Comparison of ENCODE assay signal across 8 cellular contexts in the genomic region with DNA sequence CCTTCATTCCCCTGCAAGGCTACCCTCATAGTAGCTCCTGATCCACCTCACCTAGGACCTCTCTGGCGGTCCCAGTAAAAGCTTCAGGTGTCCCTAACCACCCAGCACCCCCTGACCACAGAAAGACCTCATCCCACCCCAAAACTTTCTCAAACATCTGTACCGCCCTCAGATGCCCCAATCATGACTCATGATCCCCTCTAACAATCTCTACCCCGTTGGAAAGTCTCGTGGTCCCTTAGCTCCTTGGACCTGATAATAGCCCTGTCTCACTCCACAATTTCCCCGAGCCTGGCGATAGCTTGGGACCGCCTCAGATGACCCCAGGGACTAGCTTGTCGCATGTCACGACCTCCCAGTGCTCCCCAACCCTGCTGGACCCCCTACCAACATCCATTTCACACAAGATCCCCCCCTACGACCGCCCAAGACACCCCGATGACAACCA. TPM values are rescaled to one million over a fixed set of nuclear protein-coding genes. Genes with fewer than 3 reads are reported as not detected.
DNase-seq lines count a peak whose midpoint lies in the region; ATAC-seq, FAIRE-seq and TF ChIP-seq lines count a peak whose summit lies in the region.

No MANE protein-coding gene starts in this region.

- CTCF ChIA-PET in AG04450 (lab: Charles Lee), result interaction anchor here (1.8 to 5.4 kb wide), 3 partner anchors 12 to 99 kb away, joined by 7 to 54 read pairs (median 10); a partner anchor contains a TSS

- H3K9ac ChIP-seq in adipocyte (ENCODE audit: low read length), result peak overlapping the region; percentile 100
- peak overlapping the region; percentile 87 to 100 for H3K9ac ChIP-seq in kidney (ENCODE audit: low read length in 2 of 2)

- H3K4me1 ChIP-seq in adipocyte (ENCODE audit: control insufficient read depth, insufficient read depth, low read length), result peaks cover 24% of the 10 kb centered on the region
- H3K4me1 ChIP-seq in kidney (ENCODE audit: control insufficient read depth in 1 of 2, insufficient read depth in 1 of 2, low read depth in 1 of 2, low read length in 2 of 2), result peaks cover 3 to 12% of the 10 kb centered on the region in 2 donors
- H3K4me1 ChIP-seq in suprapubic skin, result peaks cover 39% of the 10 kb centered on the region

- POLR2A ChIA-PET in AG04450 (lab: Yijun Ruan, JAX), result interaction anchor here (0.6 to 3.5 kb wide), 16 partner anchors 10 to 1845 kb away, joined by 3 to 30 read pairs (median 6); a partner anchor contains a TSS

- WGBS in suprapubic skin, result 4% methylated on average over 12 of the region's 12 CpGs

- H3K27me3 ChIP-seq in AG04450 (ENCODE audit: control insufficient read depth, insufficient read depth, low read length) (no peaks in the 10 kb centered on the region), HL-60 (ENCODE audit: insufficient read depth, poor library complexity, severe bottlenecking) (no peaks in the 10 kb centered on the region), adipocyte (replicated peaks; ENCODE audit: control insufficient read depth, insufficient read depth, low read length) (no peaks in the 10 kb centered on the region), suprapubic skin (no peaks in the 10 kb centered on the region)

- H3K9me3 ChIP-seq in AG04450 (ENCODE audit: control insufficient read depth, insufficient read depth, low read length) (peaks cover 3% of the 10 kb centered on the region; the same call in 1 of the 2 replicates), adipocyte (ENCODE audit: control insufficient read depth, low read length) (no peaks in the 10 kb centered on the region), kidney (ENCODE audit: control insufficient read depth in 1 of 2, low read length in 2 of 2) (no peaks in the 10 kb centered on the region), suprapubic skin (no peaks in the 10 kb centered on the region)

- H3K36me3 ChIP-seq in adipocyte (ENCODE audit: control insufficient read depth, insufficient read depth, low read length, severe bottlenecking) (peaks cover 7% of the 10 kb centered on the region), kidney (ENCODE audit: control insufficient read depth in 1 of 2, insufficient read depth in 2 of 2, low read length in 2 of 2) (no peaks in the 10 kb centered on the region), suprapubic skin (peaks cover 8% of the 10 kb centered on the region)

- no peak for ATAC-seq in GM21825 (IDR thresholded peaks at IDR 0.05; ENCODE audit: unreplicated experiment)

- H3K4me3 ChIP-seq in AG04450 (ENCODE audit: low read depth, low read length), result peak overlapping the region; percentile 78
- peak overlapping the region; percentile 96 for H3K4me3 ChIP-seq in HL-60 (replicated peaks; ENCODE audit: insufficient read depth, low read length)
- H3K4me3 ChIP-seq in adipocyte (ENCODE audit: low read length), result peak overlapping the region; percentile 100
- peak overlapping the region; percentile 99 for H3K4me3 ChIP-seq in kidney (ENCODE audit: low read length in 2 of 2)
- peak overlapping the region; percentile 91 for H3K4me3 ChIP-seq in suprapubic skin

- H3K27ac ChIP-seq in AG04450 (ENCODE audit: low read depth, low read length) (peak overlapping the region; percentile 96), HL-60 (replicated peaks) (peak overlapping the region; percentile 92), kidney (ENCODE audit: low read depth in 2 of 2, low read length in 2 of 2) (peak overlapping the region; percentile 90 to 92), suprapubic skin (peak overlapping the region; percentile 93)

- intact Hi-C loops in kidney (cut with DNase I), result no loop called here

- no peak for DNase-seq in AG04450 (ENCODE audit: low read depth, low spot score)
- peak in 1 of 2 experiments; percentile 44 for DNase-seq in HL-60 (ENCODE audit: low read depth in 1 of 2, low spot score in 1 of 2)
- DNase-seq in adipocyte (ENCODE audit: low read depth), result peak; percentile 74
- DNase-seq in kidney, result no peak
- no peak for DNase-seq in suprapubic skin (ENCODE audit: low spot score in 2 of 2)
- no peak for DNase-seq in NCI-H1694 (lab: John Stamatoyannopoulos, UW)
- no peak for DNase-seq in NCI-H446 (lab: John Stamatoyannopoulos, UW)

- FAIRE-seq in kidney (lab: Jason Lieb, UNC), result no peak

- no peak for TF ChIP-seq POLR2A in suprapubic skin (IDR thresholded peaks at IDR 0.05)

- no peak for TF ChIP-seq EP300 in suprapubic skin (IDR thresholded peaks at IDR 0.05)

- no peak for TF ChIP-seq CTCF in AG04450 (IDR thresholded peaks at IDR 0.05; ENCODE audit: low read depth, low read length)
- TF ChIP-seq CTCF in HL-60 (IDR thresholded peaks at IDR 0.05; ENCODE audit: insufficient read depth, low read length), result no peak
- no peak for TF ChIP-seq CTCF in kidney (IDR thresholded peaks at IDR 0.05; ENCODE audit: borderline replicate concordance, extremely low read depth, insufficient read depth)
- TF ChIP-seq CTCF in suprapubic skin (IDR thresholded peaks at IDR 0.05), result no peak

RNA-seq across cellular contexts. Expression of a gene that starts 0.5 kb away (rescaled TPM):
- polyA plus RNA-seq in AG04450 (2011; rRNA removed) (168 and 272 TPM in 2 replicates), kidney (ENCODE audit: insufficient read depth, low read depth, low replicate concordance) (763 TPM)
- polyA minus RNA-seq in AG04450 (2011; rRNA and poly(A)+ RNA removed), result 14.4 and 26.5 TPM in 2 replicates
- total RNA-seq in kidney (200 TPM), suprapubic skin (100 to 1,000 TPM in 3 of 4 donors, 10 to 100 TPM in 1; 80.9 to 245 (median 174) TPM)

RNA-seq across cellular contexts. Expression of a gene that starts 1.6 kb away (rescaled TPM):
- polyA plus RNA-seq in AG04450 (2011; rRNA removed) (2.5 and 2.6 TPM in 2 replicates), kidney (ENCODE audit: insufficient read depth, low read depth, low replicate concordance) (2.3 TPM)
- polyA minus RNA-seq in AG04450 (2011; rRNA and poly(A)+ RNA removed), result 2.1 TPM in 2 replicates
- total RNA-seq in kidney (8.7 TPM), suprapubic skin (10 to 100 TPM in 2 of 4 donors, 1 to 10 TPM in 2; 7.4 to 15.4 (median 12.0) TPM)

RNA-seq across cellular contexts. Expression of a gene that starts 11.0 kb away (rescaled TPM):
- polyA plus RNA-seq in AG04450 (2011; rRNA removed), result 2.7 and 2.8 TPM in 2 replicates
- polyA minus RNA-seq in AG04450 (2011; rRNA and poly(A)+ RNA removed), result 0.83 and 1.2 TPM in 2 replicates
- total RNA-seq in kidney, result 82.1 TPM
- polyA plus RNA-seq in kidney (ENCODE audit: insufficient read depth, low read depth, low replicate concordance), result 53.0 TPM
- total RNA-seq in suprapubic skin, result 10 to 100 TPM in 2 of 4 donors, 1 to 10 TPM in 2; 7.2 to 36.5 (median 10.0) TPM

RNA-seq across cellular contexts. Expression of a gene that starts 32.7 kb away (rescaled TPM):
- polyA plus RNA-seq in AG04450 (2011; rRNA removed), result not detected in 2 replicates
- not detected in 2 replicates for polyA minus RNA-seq in AG04450 (2011; rRNA and poly(A)+ RNA removed)
- total RNA-seq in kidney, result 0.22 TPM
- polyA plus RNA-seq in kidney (ENCODE audit: insufficient read depth, low read depth, low replicate concordance), result not detected
- total RNA-seq in suprapubic skin, result under 1 TPM in 1 of 4 donors, not detected in 3; 0.23 TPM

RNA-seq across cellular contexts. Expression of a gene that starts 51.8 kb away (rescaled TPM):
- polyA plus RNA-seq in AG04450 (2011; rRNA removed) (not detected in 2 replicates), kidney (ENCODE audit: insufficient read depth, low read depth, low replicate concordance) (6.5 TPM)
- polyA minus RNA-seq in AG04450 (2011; rRNA and poly(A)+ RNA removed), result not detected in 2 replicates
- total RNA-seq in kidney (3.0 TPM), suprapubic skin (1 to 10 TPM in 3 of 4 donors, under 1 TPM in 1; 0.93 to 3.6 (median 1.4) TPM)
